Comparison of ENCODE assay signal across 19 cellular contexts in genomic region chr6:168313371-168314028, GRCh38. TPM values are rescaled to one million over a fixed set of nuclear protein-coding genes. Genes with fewer than 3 reads are reported as not detected.
DNase-seq lines count a peak whose midpoint lies in the region; ATAC-seq and TF ChIP-seq lines count a peak whose summit lies in the region.
"Had no signal": no experiment of that assay in that cellular context is flagged by ENCODE, and none has a peak within 500 bp of the region (broad histone marks: within the 10 kb centered on the region; RNA-seq: fewer than 3 reads in every experiment).

No MANE protein-coding gene starts in this region.

- H3K27me3 ChIP-seq in right cardiac atrium (ENCODE audit: control insufficient read depth, insufficient read depth) (no peaks in the 10 kb centered on the region), left ventricle myocardium inferior (ENCODE audit: low read depth) (peaks cover 44% of the 10 kb centered on the region), iPS-18a (ENCODE audit: control insufficient read depth, insufficient read depth, low read length) (peaks cover 20% of the 10 kb centered on the region)
- H3K27me3 ChIP-seq: thyroid gland had no signal

- 53% methylated on average over 18 of the region's 18 CpGs for WGBS in right cardiac atrium

- no peak overlapping the region for H3K4me3 Mint-ChIP-seq in neural crest cell
- H3K4me3 Mint-ChIP-seq: CD4-positive, alpha-beta memory T cell; dendritic cell treated with granulocyte-macrophage colony-stimulating factor and Interleukin-4, amounts not matched to agents 40 ng/mL and 50 ng/mL, for 4 days; T-helper 1 cell treated with Interleukin-12 subunit alpha and Interleukin-12 subunit beta and Interleukin-4 antibody, amounts not matched to agents 30 μg/mL and 1 μg/mL, for 36 hours had no signal

- peaks cover 12% of the 10 kb centered on the region for H3K4me1 Mint-ChIP-seq in neural crest cell
- H3K4me1 Mint-ChIP-seq: CD4-positive, alpha-beta memory T cell had no signal

- H3K9me3 ChIP-seq in right cardiac atrium (ENCODE audit: control insufficient read depth, low read length) (no peaks in the 10 kb centered on the region), left ventricle myocardium inferior (replicated peaks) (no peaks in the 10 kb centered on the region), iPS-18a (ENCODE audit: control insufficient read depth, low read depth, low read length) (no peaks in the 10 kb centered on the region)
- H3K9me3 ChIP-seq: esophagus squamous epithelium, thyroid gland had no signal

- H3K9me3 Mint-ChIP-seq in neural crest cell = no peaks in the 10 kb centered on the region
- H3K9me3 Mint-ChIP-seq: dendritic cell treated with granulocyte-macrophage colony-stimulating factor and Interleukin-4, amounts not matched to agents 40 ng/mL and 50 ng/mL, for 4 days; T-helper 1 cell treated with Interleukin-12 subunit alpha and Interleukin-12 subunit beta and Interleukin-4 antibody, amounts not matched to agents 30 μg/mL and 1 μg/mL, for 36 hours had no signal

- H3K4me1 ChIP-seq in right cardiac atrium (ENCODE audit: control insufficient read depth, insufficient read depth, low read length) (no peaks in the 10 kb centered on the region), left ventricle myocardium inferior (no peaks in the 10 kb centered on the region), iPS-18a (ENCODE audit: control insufficient read depth, low read depth, low read length) (peaks cover 20% of the 10 kb centered on the region)

- intact Hi-C loops in right cardiac atrium (cut with DNase I) (no loop called here), left ventricle myocardium inferior (cut with micrococcal nuclease) (no loop called here)

- H3K27ac Mint-ChIP-seq in neural crest cell (ENCODE audit: unreplicated experiment) = peak overlapping the region; percentile 8
- H3K27ac Mint-ChIP-seq: CD4-positive, alpha-beta memory T cell; dendritic cell treated with granulocyte-macrophage colony-stimulating factor and Interleukin-4, amounts not matched to agents 40 ng/mL and 50 ng/mL, for 4 days; T-helper 1 cell treated with Interleukin-12 subunit alpha and Interleukin-12 subunit beta and Interleukin-4 antibody, amounts not matched to agents 30 μg/mL and 1 μg/mL, for 36 hours had no signal

- TF ChIP-seq CTCF in left ventricle myocardium inferior (IDR thresholded peaks at IDR 0.05; ENCODE audit: borderline replicate concordance) (no peak), neural crest cell (conservative IDR thresholded peaks at IDR 0.05) (no peak)

- H3K36me3 ChIP-seq in left ventricle myocardium inferior = no peaks in the 10 kb centered on the region
- no peaks in the 10 kb centered on the region for H3K36me3 ChIP-seq in iPS-18a (ENCODE audit: control insufficient read depth, low read depth, low read length)
- H3K36me3 ChIP-seq: thyroid gland had no signal

- H3K4me3 ChIP-seq in right cardiac atrium (ENCODE audit: low read length) = no peak overlapping the region
- H3K4me3 ChIP-seq in left ventricle myocardium inferior = no peak overlapping the region
- H3K4me3 ChIP-seq in iPS-18a (ENCODE audit: low read length) = peak overlapping the region; percentile 21
- H3K4me3 ChIP-seq: esophagus squamous epithelium, thyroid gland had no signal

- peak overlapping the region; percentile 50 for H3K9ac ChIP-seq in iPS-18a (ENCODE audit: low read length)

- ATAC-seq in right cardiac atrium (peak; percentile 41 to 71), GM21786 (IDR thresholded peaks at IDR 0.05; ENCODE audit: unreplicated experiment) (no peak), HG02759 (IDR thresholded peaks at IDR 0.05; ENCODE audit: unreplicated experiment) (no peak), GM21367 (IDR thresholded peaks at IDR 0.05; ENCODE audit: unreplicated experiment) (no peak)

- H3K27me3 Mint-ChIP-seq in neural crest cell (ENCODE audit: low read depth) = peaks cover 33% of the 10 kb centered on the region

- H3K36me3 Mint-ChIP-seq in neural crest cell (ENCODE audit: low read depth) = no peaks in the 10 kb centered on the region
- H3K36me3 Mint-ChIP-seq: CD4-positive, alpha-beta memory T cell had no signal

- DNase-seq in right cardiac atrium (peak in 1 of 3 donors; percentile 49), left ventricle myocardium inferior (no peak), neural crest cell (ENCODE audit: low read depth, low spot score) (no peak), SIG-M5 treated with dmso at 0.1 percent for 504 hours (lab: John Stamatoyannopoulos, UW; ENCODE audit: unreplicated experiment) (no peak)
- DNase-seq: activated naive CD4-positive, alpha-beta T cell treated with Interleukin-2 at 50 U/mL for 16 hours; CD4-positive, alpha-beta memory T cell; esophagus squamous epithelium; IMR-90; NK-92 treated with Interleukin-12 subunit alpha and Interleukin-12 subunit beta, amount 100 ng/mL, for 24 hours; stimulated activated CD4-positive, alpha-beta T cell treated with anti-CD3 and anti-CD28 coated beads, Interleukin-4, amount 100 ng/mL, for 24 hours; thyroid gland had no signal

- H3K27ac ChIP-seq in right cardiac atrium (ENCODE audit: low read length) (no peak overlapping the region), left ventricle myocardium inferior (replicated peaks) (no peak overlapping the region), iPS-18a (ENCODE audit: low read length) (peak overlapping the region; percentile 80)
- H3K27ac ChIP-seq: thyroid gland had no signal

RNA-seq across cellular contexts. Expression of gene DACT2, which starts 6.1 kb away (rescaled TPM):
- total RNA-seq in right cardiac atrium (1 to 10 TPM; 1.6 to 2.4 (median 2.1) TPM), left ventricle myocardium inferior (2.3 TPM), neural crest cell (0.19 and 0.43 TPM in 2 replicates)
- 1.4 TPM for polyA plus RNA-seq in right cardiac atrium
- total RNA-seq: CD4-positive, alpha-beta memory T cell; Daoy; IMR-90 had no signal
- polyA plus RNA-seq: AG04450; CD4-positive, alpha-beta memory T cell; IMR-90 had no signal

Comparison
In these comparisons a context has a peak if more than half of its experiments do, and no peak if none do; other contexts are left out.
1. ATAC-seq: peak in right cardiac atrium (2 of 2); none in GM21786 (single experiment), HG02759 (single experiment) and GM21367 (single experiment).